ENCODE assay signal across 9 cellular contexts in genomic region chr9:101400120-101400519, GRCh38. TPM values are rescaled to one million over a fixed set of nuclear protein-coding genes. Genes with fewer than 3 reads are reported as not detected.
A peak's percentile ranks its signal among the peaks of the same experiment; 100 is the strongest.
DNase-seq lines count a peak whose midpoint lies in the region; ATAC-seq, FAIRE-seq and TF ChIP-seq lines count a peak whose summit lies in the region.
"Had no signal": no experiment of that assay in that cellular context is flagged by ENCODE, and none has a peak within 500 bp of the region (broad histone marks: within the 10 kb centered on the region; RNA-seq: fewer than 3 reads in every experiment).

No MANE protein-coding gene starts in this region.

- peak overlapping the region; percentile 79; the same call in 1 of the 2 replicates for H3K4me3 ChIP-seq in K562
- peak overlapping the region; percentile 61 for H3K4me3 ChIP-seq in upper lobe of right lung

- WGBS in K562 (ENCODE audit: insufficient coverage, low coverage, missing lambda C conversion rate): 14% methylated on average over 5 of the region's 5 CpGs

- H2AFZ ChIP-seq in K562 (ENCODE audit: low read depth, low read length): no peak overlapping the region

- H3K27me3 ChIP-seq in K562 (ENCODE audit: control insufficient read depth in 2 of 2, insufficient read depth in 2 of 2, low read length in 2 of 2): no peaks in the 10 kb centered on the region
- no peaks in the 10 kb centered on the region for H3K27me3 ChIP-seq in upper lobe of right lung

- in situ Hi-C loops in K562 (cut with MboI): no loop called here

- H3K9ac ChIP-seq in K562 (ENCODE audit: insufficient read depth in 1 of 2, low read depth in 2 of 2, low read length in 2 of 2): peak overlapping the region; percentile 37 to 81; a peak in 3 of 4 replicates

- TF ChIP-seq CTCF in K562 (IDR thresholded peaks at IDR 0.05 in 2 of 3, conservative IDR thresholded peaks at IDR 0.05 in 1 of 3; ENCODE audit: insufficient read depth in 2 of 3, low read depth in 1 of 3, low read length in 3 of 3) (no peak), upper lobe of right lung (IDR thresholded peaks at IDR 0.05) (no peak)

- CTCF ChIA-PET in K562 (lab: Yijun Ruan, JAX; ENCODE audit: low intra/inter-chr PET ratio): no interaction called here

- H3K36me3 ChIP-seq in K562 (ENCODE audit: control insufficient read depth, insufficient read depth, low read length) (peaks cover 71% of the 10 kb centered on the region), upper lobe of right lung (peaks cover 47% of the 10 kb centered on the region)

- intact Hi-C loops in K562 (cut with micrococcal nuclease): no loop called here
- intact Hi-C loops in upper lobe of right lung (cut with DNase I): no loop called here

- TF ChIP-seq RAD21 in K562 (CRISPR knock-in tag; conservative IDR thresholded peaks at IDR 0.05 in 1 of 2, IDR thresholded peaks at IDR 0.05 in 1 of 2): no peak

- POLR2A ChIA-PET in K562 (lab: Yijun Ruan, JAX): interaction anchor here (1.6 to 1.9 kb wide), 2 partner anchors 9 to 133 kb away, joined by 5 read pairs; partner anchors contain the start of gene RNF20

- H3K9me3 ChIP-seq in K562 (replicated peaks; ENCODE audit: control insufficient read depth, insufficient read depth, low read depth, low read length) (peaks cover 22% of the 10 kb centered on the region; the same call in 1 of the 2 replicates), upper lobe of right lung (peaks cover 5% of the 10 kb centered on the region)

- no peaks in the 10 kb centered on the region for H3K9me1 ChIP-seq in K562 (ENCODE audit: control insufficient read depth, insufficient read depth, low read length)

- peaks cover 11 to 17% of the 10 kb centered on the region in 2 experiments; a peak in 3 of 5 replicates for H3K4me1 ChIP-seq in K562 (replicated peaks in 1 of 2; ENCODE audit: control insufficient read depth in 2 of 2, insufficient read depth in 2 of 2, low read length in 2 of 2)
- H3K4me1 ChIP-seq in upper lobe of right lung: peaks cover 33% of the 10 kb centered on the region

- no peak for FAIRE-seq in K562 (lab: Jason Lieb, UNC)

- DNase-seq in stimulated activated CD4-positive, alpha-beta T cell treated with anti-CD3 and anti-CD28 coated beads, Interleukin-15, amount 100 ng/mL, for 24 hours: peak; percentile 2
- no peak for DNase-seq in stimulated activated CD4-positive, alpha-beta T cell treated with anti-CD3 and anti-CD28 coated beads, Interleukin-12 subunit alpha, Interleukin-12 subunit beta, amount 100 ng/mL, for 4 hours
- DNase-seq in K562 (ENCODE audit: extremely low read depth in 1 of 4, low spot score in 3 of 4) (peak in 3 of 4 experiments; percentile 11 to 39 (median 14)), lung microvascular endothelial cell (ENCODE audit: low read depth in 2 of 2) (peak; percentile 33 to 69), upper lobe of right lung (no peak), HuH-7.5 (ENCODE audit: low spot score) (no peak), pons (ENCODE audit: low spot score) (no peak)
- DNase-seq in activated CD8-positive, alpha-beta memory T cell treated with anti-CD3 and anti-CD28 coated beads, Interleukin-2, amount 50 U/mL, for 48 hours: no peak

- H3K4me2 ChIP-seq in K562 (ENCODE audit: insufficient read depth, low read length): peak overlapping the region; percentile 88

- H3K27ac ChIP-seq in K562 (ENCODE audit: extremely low read depth, low read depth, low read length) (no peak overlapping the region), upper lobe of right lung (no peak overlapping the region)

- peaks cover 60% of the 10 kb centered on the region for H3K79me2 ChIP-seq in K562 (ENCODE audit: control insufficient read depth, insufficient read depth, low read length)

- TF ChIP-seq EP300 in K562 (IDR thresholded peaks at IDR 0.05; ENCODE audit: low read length): no peak

- ATAC-seq in K562: no peak
- ATAC-seq in upper lobe of right lung: no peak

- TSS peak; percentile 37 for BruUV-seq in K562 (replicated peaks; lab: Mats Ljungman, UMichigan)

- TF ChIP-seq POLR2A in K562 (conservative IDR thresholded peaks at IDR 0.05): no peak

- H4K20me1 ChIP-seq in K562 (replicated peaks; ENCODE audit: control insufficient read depth, insufficient read depth, low read length): no peaks in the 10 kb centered on the region

RNA-seq across cellular contexts. Expression of gene ZNF189, which starts 1.5 kb away (rescaled TPM):
- 6.8 and 22.2 TPM in 2 replicates for total RNA-seq in K562 (2011; cell fraction: chromatin; rRNA removed; ENCODE audit: low replicate concordance)
- 4.7 and 6.1 TPM in 2 replicates for total RNA-seq in K562 (2011; cell fraction: nucleolus; rRNA removed)
- total RNA-seq in K562 (2011; cell fraction: nucleoplasm; rRNA removed): 7.3 and 9.5 TPM in 2 replicates
- total RNA-seq in K562 (2014; rRNA removed) (6.1 and 6.3 TPM in 2 replicates), K562 (2014; rRNA removed; fragmentation: Illumina TruSeq; extraction: Trizol) (12.8 and 13.7 TPM in 2 replicates), K562 (2015; rRNA removed; fragmentation: Illumina TruSeq; extraction: Trizol) (15.3 and 15.6 TPM in 2 replicates), K562 (2021) (7.4 and 8.5 TPM in 2 replicates), lung microvascular endothelial cell (17.5 and 18.1 TPM in 2 replicates), upper lobe of right lung (21.9 TPM)
- polyA plus RNA-seq in K562 (2011; rRNA removed) (4.7 and 6.0 TPM in 2 replicates), K562 (2014; fragmentation: Illumina TruSeq; extraction: Trizol) (9.0 and 10.7 TPM in 2 replicates), K562 (2014; fragmentation: Nextera tagmentation; extraction: Ambion mirVana) (1 to 10 TPM; 2.4 to 3.5 TPM), K562 (2014; rRNA removed) (6.4 TPM in 2 replicates)
- 0.76 and 2.4 TPM in 2 replicates for polyA plus RNA-seq in K562 (2011; cell fraction: cytosol; rRNA removed)
- 5.0 and 5.7 TPM in 2 replicates for polyA plus RNA-seq in K562 (2011; cell fraction: nucleus; rRNA removed)
- 5.9 and 7.2 TPM in 2 replicates for polyA plus RNA-seq in K562 (2012)
- 10.9 and 16.2 TPM in 2 replicates for polyA minus RNA-seq in K562 (2011; rRNA and poly(A)+ RNA removed)
- 2.3 and 3.6 TPM in 2 replicates for polyA minus RNA-seq in K562 (2011; cell fraction: cytosol; rRNA and poly(A)+ RNA removed)
- polyA minus RNA-seq in K562 (2011; cell fraction: nucleus; rRNA and poly(A)+ RNA removed): 9.2 and 19.4 TPM in 2 replicates

RNA-seq across cellular contexts. Expression of gene MRPL50, which starts 1.7 kb away (rescaled TPM):
- 5.5 and 17.9 TPM in 2 replicates for total RNA-seq in K562 (2011; cell fraction: chromatin; rRNA removed; ENCODE audit: low replicate concordance)
- total RNA-seq in K562 (2011; cell fraction: nucleolus; rRNA removed): 3.6 and 3.8 TPM in 2 replicates
- 13.2 and 25.3 TPM in 2 replicates for total RNA-seq in K562 (2011; cell fraction: nucleoplasm; rRNA removed)
- total RNA-seq in K562 (2014; rRNA removed): 17.5 and 21.8 TPM in 2 replicates
- total RNA-seq in K562 (2014; rRNA removed; fragmentation: Illumina TruSeq; extraction: Trizol): 37.5 and 42.5 TPM in 2 replicates
- 34.0 and 37.4 TPM in 2 replicates for total RNA-seq in K562 (2015; rRNA removed; fragmentation: Illumina TruSeq; extraction: Trizol)
- total RNA-seq in K562 (2021): 19.7 and 21.9 TPM in 2 replicates
- polyA plus RNA-seq in K562 (2011; rRNA removed): 34.4 and 46.7 TPM in 2 replicates
- polyA plus RNA-seq in K562 (2011; cell fraction: cytosol; rRNA removed): 7.0 and 16.5 TPM in 2 replicates
- polyA plus RNA-seq in K562 (2011; cell fraction: nucleus; rRNA removed): 13.0 and 22.6 TPM in 2 replicates
- polyA plus RNA-seq in K562 (2012): 10.1 and 18.7 TPM in 2 replicates
- polyA plus RNA-seq in K562 (2014; fragmentation: Illumina TruSeq; extraction: Trizol): 31.9 and 36.9 TPM in 2 replicates
- 100 to 1,000 TPM in 1 of 2 experiments, 10 to 100 TPM in 1; 80.1 to 107 TPM for polyA plus RNA-seq in K562 (2014; fragmentation: Nextera tagmentation; extraction: Ambion mirVana)
- 20.4 and 26.8 TPM in 2 replicates for polyA plus RNA-seq in K562 (2014; rRNA removed)
- polyA minus RNA-seq in K562 (2011; rRNA and poly(A)+ RNA removed): 11.0 and 14.4 TPM in 2 replicates
- polyA minus RNA-seq in K562 (2011; cell fraction: cytosol; rRNA and poly(A)+ RNA removed): 3.0 and 3.5 TPM in 2 replicates
- 9.3 and 20.3 TPM in 2 replicates for polyA minus RNA-seq in K562 (2011; cell fraction: nucleus; rRNA and poly(A)+ RNA removed)
- 11.6 and 13.3 TPM in 2 replicates for total RNA-seq in lung microvascular endothelial cell
- total RNA-seq in upper lobe of right lung: 9.8 TPM

RNA-seq across cellular contexts. Expression of gene BAAT, which starts 15.3 kb away (rescaled TPM):
- total RNA-seq in K562 (2011; cell fraction: chromatin; rRNA removed; ENCODE audit: low replicate concordance): 0.32 and 0.49 TPM in 2 replicates
- total RNA-seq in K562 (2011; cell fraction: nucleolus; rRNA removed): 0.17 and 0.39 TPM in 2 replicates
- total RNA-seq in K562 (2011; cell fraction: nucleoplasm; rRNA removed): 0.22 and 0.46 TPM in 2 replicates
- total RNA-seq in K562 (2014; rRNA removed) (0.24 and 0.32 TPM in 2 replicates), K562 (2014; rRNA removed; fragmentation: Illumina TruSeq; extraction: Trizol) (0.26 and 0.40 TPM in 2 replicates), K562 (2015; rRNA removed; fragmentation: Illumina TruSeq; extraction: Trizol) (0.25 and 0.26 TPM in 2 replicates), K562 (2021) (0.27 and 0.36 TPM in 2 replicates), lung microvascular endothelial cell (not detected in 2 replicates), upper lobe of right lung (1.0 TPM)
- polyA plus RNA-seq in K562 (2011; rRNA removed) (0.17 and 0.23 TPM in 2 replicates), K562 (2014; fragmentation: Illumina TruSeq; extraction: Trizol) (0.25 and 0.33 TPM in 2 replicates), K562 (2014; fragmentation: Nextera tagmentation; extraction: Ambion mirVana) (under 1 TPM; 0.53 to 0.76 TPM), K562 (2014; rRNA removed) (0.28 and 0.88 TPM in 2 replicates)
- polyA plus RNA-seq in K562 (2011; cell fraction: cytosol; rRNA removed): 0.04 and 0.22 TPM in 2 replicates
- polyA plus RNA-seq in K562 (2011; cell fraction: nucleus; rRNA removed): 0.28 and 0.67 TPM in 2 replicates
- polyA plus RNA-seq in K562 (2012): 0.15 and 0.16 TPM in 2 replicates
- 0.14 and 0.15 TPM in 2 replicates for polyA minus RNA-seq in K562 (2011; rRNA and poly(A)+ RNA removed)
- not detected in 2 replicates for polyA minus RNA-seq in K562 (2011; cell fraction: cytosol; rRNA and poly(A)+ RNA removed)
- polyA minus RNA-seq in K562 (2011; cell fraction: nucleus; rRNA and poly(A)+ RNA removed): 0.13 and 0.22 TPM in 2 replicates
- total RNA-seq: M059J had no signal

RNA-seq across cellular contexts. Expression of gene ALDOB, which starts 35.5 kb away (rescaled TPM):
- not detected in 2 replicates for total RNA-seq in K562 (2011; cell fraction: chromatin; rRNA removed; ENCODE audit: low replicate concordance)
- not detected in 2 replicates for total RNA-seq in K562 (2011; cell fraction: nucleolus; rRNA removed)
- not detected in 2 replicates for total RNA-seq in K562 (2011; cell fraction: nucleoplasm; rRNA removed)
- total RNA-seq in K562 (2014; rRNA removed): not detected in 2 replicates
- total RNA-seq in K562 (2014; rRNA removed; fragmentation: Illumina TruSeq; extraction: Trizol): not detected in 2 replicates
- not detected in 2 replicates for total RNA-seq in K562 (2015; rRNA removed; fragmentation: Illumina TruSeq; extraction: Trizol)
- total RNA-seq in K562 (2021): 0.78 and 0.80 TPM in 2 replicates
- not detected in 2 replicates for polyA plus RNA-seq in K562 (2011; rRNA removed)
- polyA plus RNA-seq in K562 (2011; cell fraction: cytosol; rRNA removed): not detected in 2 replicates
- polyA plus RNA-seq in K562 (2011; cell fraction: nucleus; rRNA removed): 0.10 TPM in 1 of 2 replicates, not detected in the other
- 0.06 TPM in 1 of 2 replicates, not detected in the other for polyA plus RNA-seq in K562 (2012)
- polyA plus RNA-seq in K562 (2014; fragmentation: Illumina TruSeq; extraction: Trizol): not detected in 2 replicates
- not detected for polyA plus RNA-seq in K562 (2014; fragmentation: Nextera tagmentation; extraction: Ambion mirVana)
- not detected in 2 replicates for polyA plus RNA-seq in K562 (2014; rRNA removed)
- not detected in 2 replicates for polyA minus RNA-seq in K562 (2011; rRNA and poly(A)+ RNA removed)
- not detected in 2 replicates for polyA minus RNA-seq in K562 (2011; cell fraction: cytosol; rRNA and poly(A)+ RNA removed)
- not detected in 2 replicates for polyA minus RNA-seq in K562 (2011; cell fraction: nucleus; rRNA and poly(A)+ RNA removed)
- total RNA-seq in lung microvascular endothelial cell: 0.20 and 0.22 TPM in 2 replicates
- total RNA-seq in upper lobe of right lung: not detected
- total RNA-seq: M059J had no signal

Comparison
In these comparisons a context has a peak if more than half of its experiments do, and no peak if none do; other contexts are left out.
1. DNase-seq: peak in stimulated activated CD4-positive, alpha-beta T cell treated with anti-CD3 and anti-CD28 coated beads, Interleukin-15, amount 100 ng/mL, for 24 hours (single experiment), K562 (3 of 4) and lung microvascular endothelial cell (2 of 2); none in stimulated activated CD4-positive, alpha-beta T cell treated with anti-CD3 and anti-CD28 coated beads, Interleukin-12 subunit alpha, Interleukin-12 subunit beta, amount 100 ng/mL, for 4 hours (single experiment), upper lobe of right lung (single experiment), HuH-7.5 (single experiment), activated CD8-positive, alpha-beta memory T cell treated with anti-CD3 and anti-CD28 coated beads, Interleukin-2, amount 50 U/mL, for 48 hours (single experiment) and pons (single experiment).